In genomic region chr3:117745516-117745915, GRCh38 we compare ENCODE assay signal across 7 cellular contexts.
"Had no signal": no experiment of that assay in that cellular context is flagged by ENCODE, and none has a peak within 500 bp of the region (broad histone marks: within the 10 kb centered on the region; RNA-seq: fewer than 3 reads in every experiment).

No MANE protein-coding gene starts in this region.

- H3K27ac Mint-ChIP-seq: IgD-negative memory B cell had no signal

- H3K27ac ChIP-seq: HL-60 had no signal

- H3K4me3 Mint-ChIP-seq: IgD-negative memory B cell had no signal

- H3K4me3 ChIP-seq: K562 had no signal

- H3K27me3 Mint-ChIP-seq: IgD-negative memory B cell had no signal

- H3K4me1 Mint-ChIP-seq: IgD-negative memory B cell had no signal

- DNase-seq: IMR-90, KBM-7, KG1 had no signal

- H3K36me3 Mint-ChIP-seq: IgD-negative memory B cell had no signal

- ATAC-seq: HepG2, K562 had no signal
